1 cellular context compared by ENCODE assay signal in the genomic region with DNA sequence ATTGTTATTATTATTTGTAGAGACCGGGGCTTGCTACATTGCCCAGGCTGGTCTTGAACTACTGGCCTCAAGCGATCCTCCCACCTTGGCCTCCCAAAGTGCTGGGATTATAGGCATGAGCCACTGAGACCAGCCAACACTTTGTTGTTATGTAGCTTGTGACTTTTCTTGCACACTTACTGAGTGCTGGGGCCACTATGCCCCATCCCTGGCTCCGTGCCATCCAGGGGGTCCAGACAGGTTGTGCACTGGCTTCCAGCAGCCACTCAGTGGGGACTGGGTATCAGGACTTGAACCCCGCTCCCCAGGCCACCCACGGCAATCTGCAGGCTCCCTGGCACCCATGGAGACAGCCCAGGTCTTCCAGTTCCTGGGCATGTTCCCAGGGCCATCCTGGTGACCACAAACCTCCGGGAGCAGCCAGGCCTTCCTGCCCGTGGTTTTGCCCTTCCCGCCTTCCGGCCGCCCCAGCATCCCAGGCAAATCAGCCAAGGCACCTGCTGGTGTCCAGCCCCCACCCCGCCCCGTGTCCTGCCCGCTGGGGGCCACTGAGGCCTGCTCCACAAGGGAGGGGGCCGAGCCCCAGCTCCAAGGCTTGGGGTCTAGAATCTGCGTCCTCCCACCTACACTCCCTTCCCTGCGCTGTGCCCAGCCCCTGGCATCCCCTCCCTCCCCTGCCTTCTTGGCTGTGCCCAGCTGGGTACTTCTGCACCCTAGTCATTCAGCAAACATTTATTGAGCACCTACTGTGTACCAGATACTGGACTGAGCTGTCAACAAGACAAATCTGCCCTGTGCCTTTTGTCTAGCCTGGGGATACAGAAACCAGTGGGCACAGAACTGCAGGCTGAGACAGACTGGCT.
A peak's percentile ranks its signal among the peaks of the same experiment; 100 is the strongest.
TF ChIP-seq lines count a peak whose summit lies in the region.

No MANE protein-coding gene starts in this region.

TF ChIP-seq in HepG2, 621 proteins besides CTCF, POLR2A, EP300 and RAD21 (continued from another document and continues in another):
- TF ChIP-seq ATF7-NPFF (CRISPR knock-in tag; IDR thresholded peaks at IDR 0.05; ENCODE audit: low read depth) (no peak), ZNF510 (CRISPR knock-in tag; IDR thresholded peaks at IDR 0.05; ENCODE audit: low read depth) (no peak), ZNF329 (CRISPR knock-in tag; IDR thresholded peaks at IDR 0.05; ENCODE audit: low read depth) (no peak), NFE2L2 (IDR thresholded peaks at IDR 0.05; ENCODE audit: low read length) (no peak), DRAP1 (CRISPR knock-in tag; IDR thresholded peaks at IDR 0.05) (no peak; the same call in 1 of the 2 replicates), ZNF224 (CRISPR knock-in tag; IDR thresholded peaks at IDR 0.05) (no peak), CREM (IDR thresholded peaks at IDR 0.05) (no peak), CREM (CRISPR knock-in tag; IDR thresholded peaks at IDR 0.05) (no peak), ZMYM4 (CRISPR knock-in tag; IDR thresholded peaks at IDR 0.05) (no peak), RAD51 (IDR thresholded peaks at IDR 0.05; ENCODE audit: borderline replicate concordance) (no peak), FOSL2 (CRISPR knock-in tag; IDR thresholded peaks at IDR 0.05) (no peak; the same call in 1 of the 2 replicates), SOX5 (CRISPR knock-in tag; IDR thresholded peaks at IDR 0.05; ENCODE audit: borderline replicate concordance) (peak; percentile 25; the same call in 1 of the 2 replicates), CHCHD3 (CRISPR knock-in tag; IDR thresholded peaks at IDR 0.05) (no peak), RBFOX2 (IDR thresholded peaks at IDR 0.05; ENCODE audit: low read depth, low read length) (peak; percentile 6), CHD2 (IDR thresholded peaks at IDR 0.05; ENCODE audit: low read depth, low read length) (no peak), ZNF788 (CRISPR knock-in tag; IDR thresholded peaks at IDR 0.05; ENCODE audit: borderline replicate concordance) (peak; percentile 55; the same call in 1 of the 2 replicates), REPIN1 (CRISPR knock-in tag; IDR thresholded peaks at IDR 0.05; ENCODE audit: borderline replicate concordance, low read depth) (peak; percentile 84), ZNF225 (CRISPR knock-in tag; IDR thresholded peaks at IDR 0.05) (peak; percentile 68), MTA3 (CRISPR knock-in tag; IDR thresholded peaks at IDR 0.05) (no peak), DNMT1 (CRISPR knock-in tag; IDR thresholded peaks at IDR 0.05) (no peak), RFX1 (IDR thresholded peaks at IDR 0.05) (no peak), MED1 (CRISPR knock-in tag; IDR thresholded peaks at IDR 0.05) (peak; percentile 36; the same call in 1 of the 2 replicates), KLF12 (CRISPR knock-in tag; IDR thresholded peaks at IDR 0.05; ENCODE audit: borderline replicate concordance) (no peak), ZNF326 (CRISPR knock-in tag; IDR thresholded peaks at IDR 0.05; ENCODE audit: borderline replicate concordance) (no peak), MTF1 (CRISPR knock-in tag; IDR thresholded peaks at IDR 0.05) (no peak), TGIF2 (CRISPR knock-in tag; IDR thresholded peaks at IDR 0.05) (no peak), SP5 (CRISPR knock-in tag; IDR thresholded peaks at IDR 0.05; ENCODE audit: borderline replicate concordance, low read depth) (peak; percentile 43; the same call in 1 of the 2 replicates), ZMYM3 (CRISPR knock-in tag; IDR thresholded peaks at IDR 0.05) (peak; percentile 75), ZFP90 (CRISPR knock-in tag; IDR thresholded peaks at IDR 0.05; ENCODE audit: borderline replicate concordance) (no peak), ELF3 (CRISPR knock-in tag; IDR thresholded peaks at IDR 0.05) (0 out of 2 replicates have a peak, but pooled peaks have one; percentile 36), GFI1 (CRISPR knock-in tag; IDR thresholded peaks at IDR 0.05; ENCODE audit: borderline replicate concordance) (peak; percentile 2; the same call in 1 of the 2 replicates), BHLHE40 (IDR thresholded peaks at IDR 0.05; ENCODE audit: low read length) (no peak), ZNF570 (CRISPR knock-in tag; IDR thresholded peaks at IDR 0.05; ENCODE audit: borderline replicate concordance) (no peak), NAIF1 (CRISPR knock-in tag; IDR thresholded peaks at IDR 0.05; ENCODE audit: borderline replicate concordance) (no peak), ZNF496 (CRISPR knock-in tag; IDR thresholded peaks at IDR 0.05; ENCODE audit: insufficient replicate concordance) (no peak), PRDM15 (CRISPR knock-in tag; IDR thresholded peaks at IDR 0.05) (peak; percentile 96)
- TF ChIP-seq, protein P1, sequence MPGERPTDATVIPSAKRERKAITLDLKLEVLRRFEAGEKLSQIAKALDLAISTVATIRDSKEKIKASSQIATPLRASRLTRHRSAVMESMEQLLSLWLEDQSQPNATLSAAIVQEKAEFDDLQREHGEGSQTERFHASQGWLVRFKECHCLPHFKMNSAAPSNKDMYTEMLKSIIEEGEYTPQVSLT (CRISPR knock-in tag; IDR thresholded peaks at IDR 0.05; ENCODE audit: borderline replicate concordance, low read depth) = no peak
- TF ChIP-seq, protein P2, sequence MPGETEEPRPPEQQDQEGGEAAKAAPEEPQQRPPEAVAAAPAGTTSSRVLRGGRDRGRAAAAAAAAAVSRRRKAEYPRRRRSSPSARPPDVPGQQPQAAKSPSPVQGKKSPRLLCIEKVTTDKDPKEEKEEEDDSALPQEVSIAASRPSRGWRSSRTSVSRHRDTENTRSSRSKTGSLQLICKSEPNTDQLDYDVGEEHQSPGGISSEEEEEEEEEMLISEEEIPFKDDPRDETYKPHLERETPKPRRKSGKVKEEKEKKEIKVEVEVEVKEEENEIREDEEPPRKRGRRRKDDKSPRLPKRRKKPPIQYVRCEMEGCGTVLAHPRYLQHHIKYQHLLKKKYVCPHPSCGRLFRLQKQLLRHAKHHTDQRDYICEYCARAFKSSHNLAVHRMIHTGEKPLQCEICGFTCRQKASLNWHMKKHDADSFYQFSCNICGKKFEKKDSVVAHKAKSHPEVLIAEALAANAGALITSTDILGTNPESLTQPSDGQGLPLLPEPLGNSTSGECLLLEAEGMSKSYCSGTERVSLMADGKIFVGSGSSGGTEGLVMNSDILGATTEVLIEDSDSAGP (CRISPR knock-in tag; IDR thresholded peaks at IDR 0.05; ENCODE audit: borderline replicate concordance) = peak; percentile 12
- TF ChIP-seq, protein P3, sequence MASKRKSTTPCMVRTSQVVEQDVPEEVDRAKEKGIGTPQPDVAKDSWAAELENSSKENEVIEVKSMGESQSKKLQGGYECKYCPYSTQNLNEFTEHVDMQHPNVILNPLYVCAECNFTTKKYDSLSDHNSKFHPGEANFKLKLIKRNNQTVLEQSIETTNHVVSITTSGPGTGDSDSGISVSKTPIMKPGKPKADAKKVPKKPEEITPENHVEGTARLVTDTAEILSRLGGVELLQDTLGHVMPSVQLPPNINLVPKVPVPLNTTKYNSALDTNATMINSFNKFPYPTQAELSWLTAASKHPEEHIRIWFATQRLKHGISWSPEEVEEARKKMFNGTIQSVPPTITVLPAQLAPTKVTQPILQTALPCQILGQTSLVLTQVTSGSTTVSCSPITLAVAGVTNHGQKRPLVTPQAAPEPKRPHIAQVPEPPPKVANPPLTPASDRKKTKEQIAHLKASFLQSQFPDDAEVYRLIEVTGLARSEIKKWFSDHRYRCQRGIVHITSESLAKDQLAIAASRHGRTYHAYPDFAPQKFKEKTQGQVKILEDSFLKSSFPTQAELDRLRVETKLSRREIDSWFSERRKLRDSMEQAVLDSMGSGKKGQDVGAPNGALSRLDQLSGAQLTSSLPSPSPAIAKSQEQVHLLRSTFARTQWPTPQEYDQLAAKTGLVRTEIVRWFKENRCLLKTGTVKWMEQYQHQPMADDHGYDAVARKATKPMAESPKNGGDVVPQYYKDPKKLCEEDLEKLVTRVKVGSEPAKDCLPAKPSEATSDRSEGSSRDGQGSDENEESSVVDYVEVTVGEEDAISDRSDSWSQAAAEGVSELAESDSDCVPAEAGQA (IDR thresholded peaks at IDR 0.05; ENCODE audit: low read depth) = no peak
- TF ChIP-seq, protein P3 (CRISPR knock-in tag; IDR thresholded peaks at IDR 0.05; ENCODE audit: borderline replicate concordance) = no peak
- TF ChIP-seq, protein P4, sequence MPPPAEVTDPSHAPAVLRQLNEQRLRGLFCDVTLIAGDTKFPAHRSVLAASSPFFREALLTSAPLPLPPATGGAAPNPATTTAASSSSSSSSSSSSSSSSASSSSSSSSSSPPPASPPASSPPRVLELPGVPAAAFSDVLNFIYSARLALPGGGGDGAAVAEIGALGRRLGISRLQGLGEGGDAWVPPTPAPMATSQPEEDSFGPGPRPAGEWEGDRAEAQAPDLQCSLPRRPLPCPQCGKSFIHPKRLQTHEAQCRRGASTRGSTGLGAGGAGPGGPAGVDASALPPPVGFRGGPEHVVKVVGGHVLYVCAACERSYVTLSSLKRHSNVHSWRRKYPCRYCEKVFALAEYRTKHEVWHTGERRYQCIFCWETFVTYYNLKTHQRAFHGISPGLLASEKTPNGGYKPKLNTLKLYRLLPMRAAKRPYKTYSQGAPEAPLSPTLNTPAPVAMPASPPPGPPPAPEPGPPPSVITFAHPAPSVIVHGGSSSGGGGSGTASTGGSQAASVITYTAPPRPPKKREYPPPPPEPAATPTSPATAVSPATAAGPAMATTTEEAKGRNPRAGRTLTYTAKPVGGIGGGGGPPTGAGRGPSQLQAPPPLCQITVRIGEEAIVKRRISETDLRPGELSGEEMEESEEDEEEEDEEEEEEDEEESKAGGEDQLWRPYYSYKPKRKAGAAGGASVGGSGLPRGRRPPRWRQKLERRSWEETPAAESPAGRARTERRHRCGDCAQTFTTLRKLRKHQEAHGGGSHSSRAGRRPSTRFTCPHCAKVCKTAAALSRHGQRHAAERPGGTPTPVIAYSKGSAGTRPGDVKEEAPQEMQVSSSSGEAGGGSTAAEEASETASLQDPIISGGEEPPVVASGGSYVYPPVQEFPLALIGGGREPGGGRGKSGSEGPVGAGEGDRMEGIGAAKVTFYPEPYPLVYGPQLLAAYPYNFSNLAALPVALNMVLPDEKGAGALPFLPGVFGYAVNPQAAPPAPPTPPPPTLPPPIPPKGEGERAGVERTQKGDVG (CRISPR knock-in tag; IDR thresholded peaks at IDR 0.05; ENCODE audit: borderline replicate concordance) = peak; percentile 73; the same call in 1 of the 2 replicates
- TF ChIP-seq, protein P5, sequence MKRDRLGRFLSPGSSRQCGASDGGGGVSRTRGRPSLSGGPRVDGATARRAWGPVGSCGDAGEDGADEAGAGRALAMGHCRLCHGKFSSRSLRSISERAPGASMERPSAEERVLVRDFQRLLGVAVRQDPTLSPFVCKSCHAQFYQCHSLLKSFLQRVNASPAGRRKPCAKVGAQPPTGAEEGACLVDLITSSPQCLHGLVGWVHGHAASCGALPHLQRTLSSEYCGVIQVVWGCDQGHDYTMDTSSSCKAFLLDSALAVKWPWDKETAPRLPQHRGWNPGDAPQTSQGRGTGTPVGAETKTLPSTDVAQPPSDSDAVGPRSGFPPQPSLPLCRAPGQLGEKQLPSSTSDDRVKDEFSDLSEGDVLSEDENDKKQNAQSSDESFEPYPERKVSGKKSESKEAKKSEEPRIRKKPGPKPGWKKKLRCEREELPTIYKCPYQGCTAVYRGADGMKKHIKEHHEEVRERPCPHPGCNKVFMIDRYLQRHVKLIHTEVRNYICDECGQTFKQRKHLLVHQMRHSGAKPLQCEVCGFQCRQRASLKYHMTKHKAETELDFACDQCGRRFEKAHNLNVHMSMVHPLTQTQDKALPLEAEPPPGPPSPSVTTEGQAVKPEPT (CRISPR knock-in tag; IDR thresholded peaks at IDR 0.05; ENCODE audit: low read depth) = no peak
